15 cellular contexts compared by ENCODE assay signal in genomic region chr14:28767239-28767850, GRCh38. TPM values are rescaled to one million over a fixed set of nuclear protein-coding genes. Genes with fewer than 3 reads are reported as not detected.
DNase-seq lines count a peak whose midpoint lies in the region; ATAC-seq, FAIRE-seq and TF ChIP-seq lines count a peak whose summit lies in the region.
"Had no signal": no experiment of that assay in that cellular context is flagged by ENCODE, and none has a peak within 500 bp of the region (broad histone marks: within the 10 kb centered on the region; RNA-seq: fewer than 3 reads in every experiment).

No MANE protein-coding gene starts in this region.

- 6 to 17% methylated on average over 76 of the region's 76 CpGs for WGBS in sigmoid colon, 2 donors

- peaks cover 24% of the 10 kb centered on the region for H3K4me1 Mint-ChIP-seq in GM23338
- H3K4me1 Mint-ChIP-seq in naive thymus-derived CD8-positive, alpha-beta T cell: peaks cover 12 to 29% (median 14%) of the 10 kb centered on the region in 4 donors

- intact Hi-C loops in sciatic nerve (cut with DNase I) (no loop called here), sigmoid colon (cut with DNase I) (no loop called here)

- no peak for ATAC-seq in GM23338
- no peak for ATAC-seq in naive thymus-derived CD8-positive, alpha-beta T cell
- ATAC-seq in sciatic nerve: no peak

- peaks cover 92% of the 10 kb centered on the region for H3K27me3 ChIP-seq in GM23338 (ENCODE audit: insufficient read depth)
- peaks cover 49 to 100% (median 93%) of the 10 kb centered on the region in 3 donors for H3K27me3 ChIP-seq in sigmoid colon
- H3K27me3 ChIP-seq: ovary had no signal

- H3K36me3 Mint-ChIP-seq in GM23338 (ENCODE audit: low read depth): no peaks in the 10 kb centered on the region; the same call in 2 of the 3 replicates
- H3K36me3 Mint-ChIP-seq in naive thymus-derived CD8-positive, alpha-beta T cell: peaks cover 2 to 21% (median 21%) of the 10 kb centered on the region in 3 donors

- H3K4me3 ChIP-seq in GM23338 (peak overlapping the region; percentile 52), sigmoid colon (peak overlapping the region in 1 of 4 donors; percentile 36)

- H3K27ac ChIP-seq in GM23338 (ENCODE audit: low read depth): no peak overlapping the region
- peak overlapping the region; percentile 91 for H3K27ac ChIP-seq in caudate nucleus (ENCODE audit: low read depth, low read length)
- H3K27ac ChIP-seq in sigmoid colon: peak overlapping the region in 1 of 4 donors; percentile 52
- H3K27ac ChIP-seq: 22Rv1, left ventricle myocardium inferior, ovary had no signal

- FAIRE-seq in GM12892 (lab: Jason Lieb, UNC): no peak
- FAIRE-seq: colon had no signal

- H4K20me1 ChIP-seq in GM23338 (replicated peaks; ENCODE audit: insufficient read depth): peaks cover 33% of the 10 kb centered on the region

- no peaks in the 10 kb centered on the region for H3K79me2 ChIP-seq in GM23338 (replicated peaks; ENCODE audit: insufficient read depth)

- POLR2A ChIA-PET in naive thymus-derived CD8-positive, alpha-beta T cell (lab: Charles Lee): no interaction called here

- H3K9me3 Mint-ChIP-seq in GM23338: peaks cover 4% of the 10 kb centered on the region; the same call in 1 of the 3 replicates
- H3K9me3 Mint-ChIP-seq in naive thymus-derived CD8-positive, alpha-beta T cell: peaks cover 3 to 18% (median 11%) of the 10 kb centered on the region in 9 donors

- DNase-seq in DMS53 (lab: John Stamatoyannopoulos, UW): peak; percentile 51
- no peak for DNase-seq in DMS53 treated with DMSO at 0.1 percent for 48 hours (lab: John Stamatoyannopoulos, UW; ENCODE audit: unreplicated experiment)
- DNase-seq in GM23338 (ENCODE audit: low spot score): no peak
- DNase-seq in caudate nucleus (lab: John Stamatoyannopoulos, UW): peak in 1 of 61 donors; percentile 59
- DNase-seq in naive thymus-derived CD8-positive, alpha-beta T cell: no peak
- no peak for DNase-seq in sciatic nerve (ENCODE audit: low spot score)
- no peak for DNase-seq in GM12892 (ENCODE audit: insufficient read length)
- DNase-seq in sigmoid colon: no peak
- DNase-seq: activated CD4-positive, CD25-positive, alpha-beta regulatory T cell; left ventricle myocardium inferior; stimulated activated CD4-positive, alpha-beta T cell treated with anti-CD3 and anti-CD28 coated beads, Interleukin-4, amount 100 ng/mL, for 1 hour had no signal

- TF ChIP-seq CTCF in GM23338 (conservative IDR thresholded peaks at IDR 0.05; ENCODE audit: low read depth in 2 of 2): no peak
- TF ChIP-seq CTCF in sigmoid colon (IDR thresholded peaks at IDR 0.05): no peak

- H3K9me2 ChIP-seq in GM23338 (ENCODE audit: insufficient read depth): no peaks in the 10 kb centered on the region

- peak overlapping the region; percentile 73 for H3K4me3 Mint-ChIP-seq in GM23338
- H3K4me3 Mint-ChIP-seq in naive thymus-derived CD8-positive, alpha-beta T cell: peak overlapping the region in 9 of 10 donors; percentile 28 to 75 (median 56)

- no peak for TF ChIP-seq EP300 in sigmoid colon (IDR thresholded peaks at IDR 0.05)

- peaks cover 17% of the 10 kb centered on the region for H3F3A ChIP-seq in GM23338 (replicated peaks; ENCODE audit: low read depth)

- H3K36me3 ChIP-seq in GM23338 (ENCODE audit: insufficient read depth) (no peaks in the 10 kb centered on the region), sigmoid colon (no peaks in the 10 kb centered on the region)
- H3K36me3 ChIP-seq: left ventricle myocardium inferior, ovary had no signal

- H3K9me3 ChIP-seq in sigmoid colon: peaks cover 0 to 4% (median 0%) of the 10 kb centered on the region in 4 donors
- H3K9me3 ChIP-seq: left ventricle myocardium inferior had no signal

- H3K27ac Mint-ChIP-seq in GM23338: no peak overlapping the region
- no peak overlapping the region for H3K27ac Mint-ChIP-seq in naive thymus-derived CD8-positive, alpha-beta T cell

- H3K4me2 ChIP-seq in GM23338: peak overlapping the region; percentile 83

- H3K4me1 ChIP-seq in GM23338 (ENCODE audit: insufficient read depth) (peaks cover 39% of the 10 kb centered on the region), sigmoid colon (peaks cover 0 to 19% (median 17%) of the 10 kb centered on the region in 4 donors)

- TF ChIP-seq POLR2A in GM12892 (IDR thresholded peaks at IDR 0.05; ENCODE audit: low read depth, low read length) (no peak), sigmoid colon (IDR thresholded peaks at IDR 0.05) (no peak)

- H3K27me3 Mint-ChIP-seq in GM23338 (ENCODE audit: insufficient read depth, low read depth, poor library complexity): peaks cover 92% of the 10 kb centered on the region
- peaks cover 40 to 76% (median 56%) of the 10 kb centered on the region in 5 donors for H3K27me3 Mint-ChIP-seq in naive thymus-derived CD8-positive, alpha-beta T cell

- 0 out of 2 replicates have a peak overlapping the region, but pooled peaks have one; percentile 90 for H2AFZ ChIP-seq in GM23338

TF ChIP-seq in GM23338, 12 proteins besides CTCF, POLR2A, EP300 and RAD21:
- TF ChIP-seq EZH2 (IDR thresholded peaks at IDR 0.05; ENCODE audit: low read depth, unreplicated experiment): peak; percentile 1
- no peak for TF ChIP-seq ETS1 (IDR thresholded peaks at IDR 0.05)
- TF ChIP-seq REST (IDR thresholded peaks at IDR 0.05; ENCODE audit: unreplicated experiment): no peak
- no peak for TF ChIP-seq POLR2AphosphoS5 (IDR thresholded peaks at IDR 0.05; ENCODE audit: low read depth)
- no peak for TF ChIP-seq JUNB (IDR thresholded peaks at IDR 0.05; ENCODE audit: unreplicated experiment)

RNA-seq across cellular contexts. Expression of gene FOXG1, which starts 0.8 kb away (rescaled TPM):
- 0.10 and 0.12 TPM in 2 replicates for total RNA-seq in GM23338 (2014; rRNA removed; shearing (Covaris generic))
- polyA plus RNA-seq in GM23338 (2016; fragmentation: Nextera tagmentation; extraction: Ambion mirVana): 0.05 and 0.07 TPM in 2 replicates
- total RNA-seq in naive thymus-derived CD8-positive, alpha-beta T cell: not detected
- not detected for polyA plus RNA-seq in naive thymus-derived CD8-positive, alpha-beta T cell
- total RNA-seq in sciatic nerve: 0.09 TPM
- 1.00 TPM for polyA plus RNA-seq in GM12892 (2012; ENCODE audit: missing spikeins)
- not detected for total RNA-seq in sigmoid colon
- under 1 TPM in 1 of 3 donors, not detected in 2; 0.03 TPM for polyA plus RNA-seq in sigmoid colon
- total RNA-seq: left ventricle myocardium inferior, subcutaneous adipose tissue had no signal
